Comparison of ENCODE assay signal across 18 cellular contexts in genomic region chr17:40517981-40518380, GRCh38. TPM values are rescaled to one million over a fixed set of nuclear protein-coding genes. Genes with fewer than 3 reads are reported as not detected.
DNase-seq lines count a peak whose midpoint lies in the region; ATAC-seq, FAIRE-seq and TF ChIP-seq lines count a peak whose summit lies in the region.
"Had no signal": no experiment of that assay in that cellular context is flagged by ENCODE, and none has a peak within 500 bp of the region (broad histone marks: within the 10 kb centered on the region; RNA-seq: fewer than 3 reads in every experiment).

No MANE protein-coding gene starts in this region.

- no peak for TF ChIP-seq EP300 in A549 (IDR thresholded peaks at IDR 0.05)

- in situ Hi-C loops in ACHN (cut with HindIII; ENCODE audit: low pct_ligation_motif_present, low pct_unique_long_range_greater_than_20kb, low sequenced_read_pairs), result no loop called here

- TF ChIP-seq RAD21 in A549 (conservative IDR thresholded peaks at IDR 0.05 in 1 of 2, IDR thresholded peaks at IDR 0.05 in 1 of 2), result no peak
- no peak for TF ChIP-seq RAD21 in HCT116 (IDR thresholded peaks at IDR 0.05; ENCODE audit: low read depth)

- H3K27ac ChIP-seq in A549 (peak overlapping the region; percentile 97 to 99), HCT116 (ENCODE audit: low read depth, low read length) (peak overlapping the region; percentile 83)
- H3K27ac ChIP-seq: psoas muscle, VCaP had no signal

- WGBS in A549 (ENCODE audit: missing lambda C conversion rate), result 77% methylated on average over 4 of the region's 4 CpGs

- no peak for FAIRE-seq in A549 (lab: Jason Lieb, UNC)
- FAIRE-seq: HTR-8/SVneo had no signal

- CTCF ChIA-PET in A549 (lab: Yijun Ruan, JAX), result interaction anchor here (1.1 to 36.6 kb wide), 12 partner anchors 8 to 63 kb away, joined by 3 to 1144 read pairs (median 10); partner anchors contain the start of genes CCR7 and IGFBP4
- CTCF ChIA-PET in HCT116 (lab: Charles Lee), result interaction anchor here (0.6 kb wide), 1 partner anchor 42 kb away, joined by 3 read pairs; no protein-coding TSS in a partner anchor
- CTCF ChIA-PET in WTC11 (lab: Charles Lee), result interaction anchor here (0.5 to 2.1 kb wide), 3 partner anchors 17 to 42 kb away, joined by 3 to 9 read pairs (median 4); partner anchors contain the start of gene TNS4

- H3K4me2 ChIP-seq in A549, result peak overlapping the region; percentile 53
- peak overlapping the region; percentile 84 for H3K4me2 ChIP-seq in HCT116 (ENCODE audit: low read length)

- intact Hi-C loops in HCT116 (cut with micrococcal nuclease), result no loop called here

- no peak overlapping the region for H2AFZ ChIP-seq in HCT116 (ENCODE audit: low read depth, low read length, poor library complexity, severe bottlenecking)

- H3K27me3 ChIP-seq in HCT116 (ENCODE audit: insufficient read depth, low read length), result no peaks in the 10 kb centered on the region
- H3K27me3 ChIP-seq: BE2C had no signal

- peak overlapping the region; percentile 61 for H3K9ac ChIP-seq in HCT116 (ENCODE audit: low read length)

- TF ChIP-seq CTCF in A549 (IDR thresholded peaks at IDR 0.05) (no peak), HCT116 (IDR thresholded peaks at IDR 0.05 in 2 of 3, conservative IDR thresholded peaks at IDR 0.05 in 1 of 3; ENCODE audit: borderline replicate concordance in 1 of 3, insufficient read depth in 1 of 3, low read depth in 2 of 3, low read length in 2 of 3) (no peak), WTC11 (IDR thresholded peaks at IDR 0.05) (no peak)

- H3K9me3 ChIP-seq in A549 (no peaks in the 10 kb centered on the region; the same call in 2 of the 3 replicates), HCT116 (ENCODE audit: control insufficient read depth in 1 of 2, insufficient read depth in 1 of 2, low read depth in 1 of 2, low read length in 2 of 2) (no peaks in the 10 kb centered on the region)
- H3K9me3 ChIP-seq: BE2C, psoas muscle had no signal

- no TSS peak for BruUV-seq in HCT116 (replicated peaks; lab: Mats Ljungman, UMichigan)

- peaks cover 70% of the 10 kb centered on the region for H3K4me1 Mint-ChIP-seq in activated T-cell treated with anti-CD3 and anti-CD28 coated beads, Interleukin-2, amount 50 U/mL, for 72 hours (ENCODE audit: low read depth)
- peaks cover 74 to 84% of the 10 kb centered on the region in 2 donors for H3K4me1 Mint-ChIP-seq in immature natural killer cell
- peaks cover 24% of the 10 kb centered on the region for H3K4me1 Mint-ChIP-seq in WTC11

- POLR2A ChIA-PET in A549 (lab: Yijun Ruan, JAX), result interaction anchor here (0.5 to 2.6 kb wide), 5 partner anchors 18 to 46 kb away, joined by 3 to 17 read pairs (median 3); no protein-coding TSS in a partner anchor
- POLR2A ChIA-PET in HCT116 (lab: Charles Lee), result interaction anchor here (1.3 to 2.4 kb wide), 3 partner anchors 10 to 16 kb away, joined by 6 to 11 read pairs (median 9); partner anchors contain the start of gene TNS4
- POLR2A ChIA-PET in WTC11 (lab: Charles Lee), result no interaction called here

- DNase-seq in A549 (ENCODE audit: low read depth in 1 of 2, low spot score in 1 of 2) (peak in 1 of 2 experiments; percentile 30), HCT116 (ENCODE audit: low read depth, low spot score) (no peak), immature natural killer cell (no peak), ACHN (no peak), WTC11 (ENCODE audit: low spot score) (no peak), NOMO-1 (lab: John Stamatoyannopoulos, UW; ENCODE audit: unreplicated experiment in 2 of 2) (no peak)
- no peak for DNase-seq in activated T-cell treated with anti-CD3 and anti-CD28 coated beads, Interleukin-2, amount 50 U/mL, for 72 hours
- DNase-seq: activated gamma-delta T cell treated with Interleukin-2 at 50 U/mL for 16 hours; BE2C; NCI-H1436; psoas muscle; SIG-M5; stimulated activated CD4-positive, alpha-beta T cell treated with anti-CD3 and anti-CD28 coated beads, Interleukin-2, amount 100 ng/mL, for 48 hours; stimulated activated naive CD4-positive, alpha-beta T cell had no signal

- H3K27ac Mint-ChIP-seq in activated T-cell treated with anti-CD3 and anti-CD28 coated beads, Interleukin-2, amount 50 U/mL, for 72 hours, result no peak overlapping the region
- H3K27ac Mint-ChIP-seq in immature natural killer cell (peak overlapping the region in 4 of 6 donors; percentile 71 to 90 (median 82)), WTC11 (no peak overlapping the region)

- RAD21 ChIA-PET in HCT116 (lab: Charles Lee; ENCODE audit: low non-redundant PET in 1 of 2, low total read pairs in 2 of 2, uncharacterized antibody in 2 of 2, unreplicated experiment in 2 of 2), result interaction anchor here in 1 of 2 experiments (0.6 kb wide), 1 partner anchor 1267 kb away, joined by 3 read pairs; no protein-coding TSS in a partner anchor

- H3K4me1 ChIP-seq in A549 (peaks cover 79% of the 10 kb centered on the region), HCT116 (ENCODE audit: control insufficient read depth in 1 of 2, insufficient read depth in 2 of 2, low read length in 2 of 2) (peaks cover 77 to 100% of the 10 kb centered on the region in 2 experiments)
- H3K4me1 ChIP-seq: BE2C, psoas muscle had no signal

- no peaks in the 10 kb centered on the region for H3K9me2 ChIP-seq in HCT116 (ENCODE audit: insufficient read depth)

- no peak for ATAC-seq in A549
- ATAC-seq in HCT116, result no peak
- ATAC-seq in activated T-cell treated with anti-CD3 and anti-CD28 coated beads, Interleukin-2, amount 50 U/mL, for 72 hours (replicated peaks in 1 of 2), result no peak
- no peak for ATAC-seq in WTC11
- no peak for ATAC-seq in GM19035 (IDR thresholded peaks at IDR 0.05; ENCODE audit: unreplicated experiment)
- ATAC-seq: psoas muscle had no signal

- H3K4me3 ChIP-seq in A549 (no peak overlapping the region), HCT116 (replicated peaks in 1 of 2; ENCODE audit: low read depth in 1 of 2, low read length in 2 of 2) (peak overlapping the region in 1 of 2 experiments; percentile 40; a peak in 2 of 4 replicates)
- H3K4me3 ChIP-seq: psoas muscle had no signal

- H4K20me1 ChIP-seq in HCT116 (ENCODE audit: insufficient read depth), result no peaks in the 10 kb centered on the region

- H3K36me3 Mint-ChIP-seq in activated T-cell treated with anti-CD3 and anti-CD28 coated beads, Interleukin-2, amount 50 U/mL, for 72 hours (ENCODE audit: insufficient read depth in 2 of 2), result peaks cover 4 to 8% of the 10 kb centered on the region in 2 donors
- H3K36me3 Mint-ChIP-seq in immature natural killer cell (peaks cover 11 to 28% (median 11%) of the 10 kb centered on the region in 3 donors), WTC11 (no peaks in the 10 kb centered on the region)

- H3K4me3 Mint-ChIP-seq in activated T-cell treated with anti-CD3 and anti-CD28 coated beads, Interleukin-2, amount 50 U/mL, for 72 hours, result peak overlapping the region; percentile 73 to 79
- H3K4me3 Mint-ChIP-seq in immature natural killer cell (peak overlapping the region; percentile 67 to 89 (median 79)), WTC11 (no peak overlapping the region)

- H3K9me3 Mint-ChIP-seq in activated T-cell treated with anti-CD3 and anti-CD28 coated beads, Interleukin-2, amount 50 U/mL, for 72 hours, result peaks cover 0 to 2% of the 10 kb centered on the region in 2 donors
- H3K9me3 Mint-ChIP-seq in immature natural killer cell (no peaks in the 10 kb centered on the region), WTC11 (no peaks in the 10 kb centered on the region)

- TF ChIP-seq POLR2A in A549 (IDR thresholded peaks at IDR 0.05; ENCODE audit: low read length) (no peak), HCT116 (IDR thresholded peaks at IDR 0.05; ENCODE audit: borderline replicate concordance, extremely low read depth, insufficient read depth, insufficient read length) (no peak)

- H3K27me3 Mint-ChIP-seq in activated T-cell treated with anti-CD3 and anti-CD28 coated beads, Interleukin-2, amount 50 U/mL, for 72 hours (ENCODE audit: low read depth), result peaks cover 12% of the 10 kb centered on the region
- H3K27me3 Mint-ChIP-seq in immature natural killer cell (ENCODE audit: low read depth in 3 of 3) (peaks cover 8 to 18% (median 12%) of the 10 kb centered on the region in 3 donors), WTC11 (ENCODE audit: low read depth) (no peaks in the 10 kb centered on the region)

- H3K36me3 ChIP-seq in HCT116 (ENCODE audit: control insufficient read depth in 1 of 2, insufficient read depth in 2 of 2, low read length in 2 of 2), result no peaks in the 10 kb centered on the region
- H3K36me3 ChIP-seq: BE2C had no signal

- no peaks in the 10 kb centered on the region for H3K79me2 ChIP-seq in HCT116 (ENCODE audit: insufficient read depth, low read length)

TF ChIP-seq in A549, 52 proteins besides CTCF, POLR2A, EP300 and RAD21 (continues in another document):
- TF ChIP-seq EHF (CRISPR knock-in tag; IDR thresholded peaks at IDR 0.05), result peak; percentile 48; the same call in 1 of the 2 replicates
- TF ChIP-seq FOSB (CRISPR knock-in tag; IDR thresholded peaks at IDR 0.05), result peak; percentile 21; the same call in 1 of the 2 replicates

TF ChIP-seq in HCT116, 20 proteins besides CTCF, POLR2A, EP300 and RAD21 (continues in another document):
- no peak for TF ChIP-seq EZH2phosphoT487 (IDR thresholded peaks at IDR 0.05; ENCODE audit: borderline replicate concordance)

TF ChIP-seq in WTC11, 78 proteins besides CTCF, POLR2A, EP300 and RAD21 (continues in another document):
- TF ChIP-seq ETV6 (CRISPR knock-in tag; IDR thresholded peaks at IDR 0.05), result no peak

RNA-seq across cellular contexts. Expression of gene TNS4, which starts 16.6 kb away (rescaled TPM):
- polyA plus RNA-seq in A549 (2011; rRNA removed) (24.2 and 45.9 TPM in 2 replicates), A549 (2017; fragmentation: RNase III; extraction: RNeasy Plus Mini Kit Qiagen cat#74134 plus additional on column Dnase treatment) (61.6 to 75.9 TPM (median 73.5 TPM) in 3 replicates), immature natural killer cell (under 1 TPM in 1 of 3 donors, not detected in 2; 0.12 TPM)
- 18.0 and 30.2 TPM in 2 replicates for polyA plus RNA-seq in A549 (2012; cell fraction: cytosol; rRNA removed)
- 83.8 and 125 TPM in 2 replicates for polyA plus RNA-seq in A549 (2012; cell fraction: nucleus; rRNA removed)
- polyA minus RNA-seq in A549 (2011; rRNA and poly(A)+ RNA removed), result 62.8 and 79.7 TPM in 2 replicates
- total RNA-seq in HCT116 (2021; ENCODE audit: unreplicated experiment) (36.6 TPM), WTC11 (2021) (0.55 to 0.87 TPM (median 0.80 TPM) in 3 replicates)
- polyA plus RNA-seq in HCT116 (2012), result 7.4 and 9.3 TPM in 2 replicates
- 10 to 100 TPM in 1 of 2 donors, 1 to 10 TPM in 1; 9.9 to 10.6 TPM for total RNA-seq in activated T-cell treated with anti-CD3 and anti-CD28 coated beads, Interleukin-2, amount 50 U/mL, for 72 hours
- total RNA-seq: cerebellum had no signal

RNA-seq across cellular contexts. Expression of gene CCR7, which starts 47.3 kb away (rescaled TPM):
- polyA plus RNA-seq in A549 (2011; rRNA removed) (1.4 and 1.9 TPM in 2 replicates), A549 (2017; fragmentation: RNase III; extraction: RNeasy Plus Mini Kit Qiagen cat#74134 plus additional on column Dnase treatment) (0.72 to 0.84 TPM (median 0.76 TPM) in 3 replicates), immature natural killer cell (10 to 100 TPM; 29.6 to 50.9 (median 43.2) TPM)
- polyA plus RNA-seq in A549 (2012; cell fraction: cytosol; rRNA removed), result 0.79 and 1.5 TPM in 2 replicates
- 3.0 and 3.2 TPM in 2 replicates for polyA plus RNA-seq in A549 (2012; cell fraction: nucleus; rRNA removed)
- 1.7 and 3.3 TPM in 2 replicates for polyA minus RNA-seq in A549 (2011; rRNA and poly(A)+ RNA removed)
- total RNA-seq in HCT116 (2021; ENCODE audit: unreplicated experiment) (0.69 TPM), WTC11 (2021) (0.37 to 0.92 TPM (median 0.57 TPM) in 3 replicates)
- polyA plus RNA-seq in HCT116 (2012), result 0.15 TPM in 1 of 2 replicates, not detected in the other
- 100 to 1,000 TPM; 311 to 371 TPM for total RNA-seq in activated T-cell treated with anti-CD3 and anti-CD28 coated beads, Interleukin-2, amount 50 U/mL, for 72 hours
- total RNA-seq: cerebellum had no signal

Comparison
In these comparisons a context has a peak if more than half of its experiments do, and no peak if none do; other contexts are left out.
1. H3K27ac Mint-ChIP-seq: peak in immature natural killer cell (4 of 6); none in activated T-cell treated with anti-CD3 and anti-CD28 coated beads, Interleukin-2, amount 50 U/mL, for 72 hours (single experiment) and WTC11 (single experiment).
2. RNA of gene CCR7, which starts 47.3 kb away (total RNA-seq): 311 to 371 TPM in activated T-cell treated with anti-CD3 and anti-CD28 coated beads, Interleukin-2, amount 50 U/mL, for 72 hours; 0.69 TPM in HCT116 (single experiment) and 0.37 to 0.92 TPM in WTC11; every median in the first group is over 100 times any median in the second.